28 cellular contexts compared by ENCODE assay signal in genomic region chr21:33978585-33978984, GRCh38.
DNase-seq lines count a peak whose midpoint lies in the region; ATAC-seq and TF ChIP-seq lines count a peak whose summit lies in the region.
"Had no signal": no experiment of that assay in that cellular context is flagged by ENCODE, and none has a peak within 500 bp of the region (broad histone marks: within the 10 kb centered on the region; RNA-seq: fewer than 3 reads in every experiment).

No MANE protein-coding gene starts in this region.

- CTCF ChIA-PET in activated CD8-positive, alpha-beta memory T cell treated with anti-CD3 and anti-CD28 coated beads, Interleukin-2, amount 10 ng/mL, durations not matched to agents 7 days and 5 days (lab: Charles Lee), result interaction anchor here (1.0 to 3.8 kb wide), 4 partner anchors 12 to 150 kb away, joined by 3 to 23 read pairs (median 4); no protein-coding TSS in a partner anchor
- CTCF ChIA-PET in CD4-positive, alpha-beta memory T cell (lab: Charles Lee; ENCODE audit: partially characterized antibody), result no interaction called here
- CTCF ChIA-PET in T-cell (lab: Charles Lee), result no interaction called here

- no peaks in the 10 kb centered on the region for H3K27me3 ChIP-seq in CD4-positive, alpha-beta memory T cell (ENCODE audit: insufficient read depth, low read length)
- H3K27me3 ChIP-seq in mesenchymal stem cell (ENCODE audit: control insufficient read depth in 1 of 2, insufficient read depth in 1 of 2, low read length in 2 of 2), result no peaks in the 10 kb centered on the region
- H3K27me3 ChIP-seq: body of pancreas, left lung, tibial artery, vagina had no signal

- no peak overlapping the region for H3K23ac ChIP-seq in mesenchymal stem cell (ENCODE audit: low read length in 2 of 2)

- no peak overlapping the region for H2AFZ ChIP-seq in mesenchymal stem cell (ENCODE audit: low read depth, low read length)

- H3K14ac ChIP-seq in mesenchymal stem cell (ENCODE audit: low read length in 2 of 2), result no peak overlapping the region

- POLR2A ChIA-PET in CD4-positive, alpha-beta memory T cell (lab: Charles Lee; ENCODE audit: partially characterized antibody), result interaction anchor here (15.3 kb wide), 1 partner anchor 27 kb away, joined by 230 read pairs; no protein-coding TSS in a partner anchor
- POLR2A ChIA-PET in T-cell (lab: Charles Lee), result no interaction called here

- H2AK5ac ChIP-seq in mesenchymal stem cell (ENCODE audit: low read length, severe bottlenecking), result no peak overlapping the region

- peaks cover 33% of the 10 kb centered on the region for H3K4me1 ChIP-seq in CD4-positive, alpha-beta memory T cell (ENCODE audit: insufficient read depth, low read length)
- peaks cover 12% of the 10 kb centered on the region for H3K4me1 ChIP-seq in mesenchymal stem cell (ENCODE audit: control insufficient read depth, insufficient read depth, low read depth, low read length)
- H3K4me1 ChIP-seq: body of pancreas had no signal

- no peaks in the 10 kb centered on the region for H3K79me1 ChIP-seq in mesenchymal stem cell (replicated peaks; ENCODE audit: low read length, poor library complexity, severe bottlenecking)

- H3K4ac ChIP-seq in mesenchymal stem cell (ENCODE audit: low read depth in 1 of 2, low read length in 2 of 2), result no peak overlapping the region

- peaks cover 31% of the 10 kb centered on the region for H3K36me3 Mint-ChIP-seq in activated CD8-positive, alpha-beta memory T cell treated with anti-CD3 and anti-CD28 coated beads, Interleukin-2, amount 10 ng/mL, durations not matched to agents 7 days and 5 days
- H3K36me3 Mint-ChIP-seq in CD4-positive, alpha-beta memory T cell, result no peaks in the 10 kb centered on the region
- H3K36me3 Mint-ChIP-seq in T-cell (no peaks in the 10 kb centered on the region), glutamatergic neuron (ENCODE audit: unreplicated experiment) (no peaks in the 10 kb centered on the region), osteocyte (ENCODE audit: unreplicated experiment) (no peaks in the 10 kb centered on the region)
- H3K36me3 Mint-ChIP-seq: naive B cell had no signal

- no peak overlapping the region for H3K18ac ChIP-seq in mesenchymal stem cell (ENCODE audit: low read depth in 1 of 2, low read length in 2 of 2)

- H3K4me3 ChIP-seq in CD4-positive, alpha-beta memory T cell (ENCODE audit: low read length in 2 of 2), result no peak overlapping the region
- H3K4me3 ChIP-seq in mesenchymal stem cell (ENCODE audit: insufficient read depth in 1 of 2, low read depth in 1 of 2, low read length in 2 of 2), result no peak overlapping the region
- H3K4me3 ChIP-seq: body of pancreas, left lung, tibial artery, vagina had no signal

- no peak for DNase-seq in activated CD8-positive, alpha-beta memory T cell treated with anti-CD3 and anti-CD28 coated beads, Interleukin-2, amount 10 ng/mL, durations not matched to agents 7 days and 5 days
- no peak for DNase-seq in activated CD8-positive, alpha-beta memory T cell treated with anti-CD3 and anti-CD28 coated beads, Interleukin-2, amount 50 U/mL, for 4 hours
- no peak for DNase-seq in CD4-positive, alpha-beta memory T cell
- DNase-seq in T-cell (no peak), mesenchymal stem cell (no peak), glutamatergic neuron (no peak), osteocyte (ENCODE audit: extremely low spot score, unreplicated experiment) (no peak)
- DNase-seq: activated CD4-positive, alpha-beta T cell treated with anti-CD3 and anti-CD28 coated beads for 4 hours; activated effector memory CD4-positive, alpha-beta T cell treated with anti-CD3 and anti-CD28 coated beads, Interleukin-2, amount 50 U/mL, for 16 hours; body of pancreas; COR-L47; GOT3; islet precursor cell; left lung; naive B cell; NCI-H446; NCI-H748 treated with DMSO at 0.1 percent for 48 hours; nucleus accumbens; Right ventricle myocardium superior; stimulated activated CD4-positive, alpha-beta T cell treated with anti-CD3 and anti-CD28 coated beads, Interleukin-4, amount 100 ng/mL, for 1 hour; T-helper 9 cell; tibial artery had no signal

- no peak for ATAC-seq in activated CD8-positive, alpha-beta memory T cell treated with anti-CD3 and anti-CD28 coated beads, Interleukin-2, amount 10 ng/mL, durations not matched to agents 7 days and 5 days
- ATAC-seq in T-cell (replicated peaks in 1 of 4) (no peak), GM21381 (IDR thresholded peaks at IDR 0.05; ENCODE audit: unreplicated experiment) (no peak)
- ATAC-seq: body of pancreas, esophagus mucosa, left lung, Panc1, SK-N-SH treated with all-trans-retinoic acid at 6 μM for 48 hours had no signal

- 100% methylated on average over 4 of the region's 4 CpGs for WGBS in mesenchymal stem cell

- H4K91ac ChIP-seq in mesenchymal stem cell (ENCODE audit: low read length), result no peak overlapping the region

- H4K8ac ChIP-seq in mesenchymal stem cell (ENCODE audit: low read length), result no peak overlapping the region

- no peaks in the 10 kb centered on the region for H3K27me3 Mint-ChIP-seq in activated CD8-positive, alpha-beta memory T cell treated with anti-CD3 and anti-CD28 coated beads, Interleukin-2, amount 10 ng/mL, durations not matched to agents 7 days and 5 days
- no peaks in the 10 kb centered on the region for H3K27me3 Mint-ChIP-seq in CD4-positive, alpha-beta memory T cell
- no peaks in the 10 kb centered on the region for H3K27me3 Mint-ChIP-seq in T-cell
- no peaks in the 10 kb centered on the region for H3K27me3 Mint-ChIP-seq in glutamatergic neuron (ENCODE audit: unreplicated experiment)
- H3K27me3 Mint-ChIP-seq in osteocyte (ENCODE audit: unreplicated experiment), result peaks cover 2% of the 10 kb centered on the region
- H3K27me3 Mint-ChIP-seq: naive B cell had no signal

- H3K27ac Mint-ChIP-seq in activated CD8-positive, alpha-beta memory T cell treated with anti-CD3 and anti-CD28 coated beads, Interleukin-2, amount 10 ng/mL, durations not matched to agents 7 days and 5 days, result peak overlapping the region; percentile 52
- H3K27ac Mint-ChIP-seq in CD4-positive, alpha-beta memory T cell, result peak overlapping the region in 4 of 7 donors; percentile 1 to 51 (median 17)
- H3K27ac Mint-ChIP-seq in T-cell, result peak overlapping the region; percentile 33 to 52
- H3K27ac Mint-ChIP-seq in glutamatergic neuron (ENCODE audit: unreplicated experiment), result no peak overlapping the region
- no peak overlapping the region for H3K27ac Mint-ChIP-seq in osteocyte (ENCODE audit: unreplicated experiment)

- no peak overlapping the region for H2BK15ac ChIP-seq in mesenchymal stem cell (ENCODE audit: low read depth, poor library complexity, severe bottlenecking)

- H2BK5ac ChIP-seq in mesenchymal stem cell (ENCODE audit: low read depth, low read length, poor library complexity, severe bottlenecking), result no peak overlapping the region

- no peaks in the 10 kb centered on the region for H3K9me3 Mint-ChIP-seq in activated CD8-positive, alpha-beta memory T cell treated with anti-CD3 and anti-CD28 coated beads, Interleukin-2, amount 10 ng/mL, durations not matched to agents 7 days and 5 days (ENCODE audit: low read depth)
- no peaks in the 10 kb centered on the region for H3K9me3 Mint-ChIP-seq in CD4-positive, alpha-beta memory T cell
- H3K9me3 Mint-ChIP-seq in T-cell, result peaks cover 0 to 3% (median 0%) of the 10 kb centered on the region in 3 donors
- H3K9me3 Mint-ChIP-seq in glutamatergic neuron (ENCODE audit: unreplicated experiment), result peaks cover 2% of the 10 kb centered on the region
- no peaks in the 10 kb centered on the region for H3K9me3 Mint-ChIP-seq in osteocyte (ENCODE audit: unreplicated experiment)
- H3K9me3 Mint-ChIP-seq: IgD-negative memory B cell, naive B cell had no signal

- H3K9ac ChIP-seq in mesenchymal stem cell (ENCODE audit: low read length), result no peak overlapping the region

- no peaks in the 10 kb centered on the region for H3K36me3 ChIP-seq in CD4-positive, alpha-beta memory T cell (ENCODE audit: insufficient read depth, low read length)
- no peaks in the 10 kb centered on the region for H3K36me3 ChIP-seq in mesenchymal stem cell (ENCODE audit: control insufficient read depth in 1 of 2, insufficient read depth in 2 of 2, low read depth in 1 of 2, low read length in 2 of 2)
- H3K36me3 ChIP-seq: left lung, tibial artery, vagina had no signal

- peak overlapping the region; percentile 35 for H2BK120ac ChIP-seq in mesenchymal stem cell (ENCODE audit: low read depth, low read length)

- H3K4me1 Mint-ChIP-seq in activated CD8-positive, alpha-beta memory T cell treated with anti-CD3 and anti-CD28 coated beads, Interleukin-2, amount 10 ng/mL, durations not matched to agents 7 days and 5 days, result peaks cover 81% of the 10 kb centered on the region
- peaks cover 36 to 53% (median 44%) of the 10 kb centered on the region in 4 donors for H3K4me1 Mint-ChIP-seq in CD4-positive, alpha-beta memory T cell
- H3K4me1 Mint-ChIP-seq in T-cell (peaks cover 49 to 57% (median 56%) of the 10 kb centered on the region in 3 donors), glutamatergic neuron (ENCODE audit: low read depth, unreplicated experiment) (peaks cover 5% of the 10 kb centered on the region), osteocyte (ENCODE audit: unreplicated experiment) (peaks cover 37% of the 10 kb centered on the region)

- no peak overlapping the region for H3K27ac ChIP-seq in CD4-positive, alpha-beta memory T cell (ENCODE audit: low read depth, low read length)
- no peak overlapping the region for H3K27ac ChIP-seq in mesenchymal stem cell (ENCODE audit: low read length, poor library complexity, severe bottlenecking)
- H3K27ac ChIP-seq: body of pancreas, left lung, tibial artery had no signal

- TF ChIP-seq CTCF in glutamatergic neuron (IDR thresholded peaks at IDR 0.05; ENCODE audit: partially characterized antibody, unreplicated experiment) (no peak), osteocyte (IDR thresholded peaks at IDR 0.05) (no peak)

- intact Hi-C loops in CD4-positive, alpha-beta memory T cell (cut with micrococcal nuclease), result no loop called here

- H3K4me2 ChIP-seq in mesenchymal stem cell (ENCODE audit: low read length, poor library complexity, severe bottlenecking), result no peak overlapping the region

- no peak overlapping the region for H2BK12ac ChIP-seq in mesenchymal stem cell (ENCODE audit: low read length in 2 of 2)

- H3K9me3 ChIP-seq in CD4-positive, alpha-beta memory T cell (ENCODE audit: control insufficient read depth in 1 of 2, low read length in 2 of 2), result no peaks in the 10 kb centered on the region
- no peaks in the 10 kb centered on the region for H3K9me3 ChIP-seq in mesenchymal stem cell (ENCODE audit: control insufficient read depth, low read length)
- H3K9me3 ChIP-seq: body of pancreas, left lung, tibial artery, vagina had no signal

- no peak overlapping the region for H3K4me3 Mint-ChIP-seq in activated CD8-positive, alpha-beta memory T cell treated with anti-CD3 and anti-CD28 coated beads, Interleukin-2, amount 10 ng/mL, durations not matched to agents 7 days and 5 days
- peak overlapping the region in 2 of 8 donors; percentile 4 to 11 for H3K4me3 Mint-ChIP-seq in CD4-positive, alpha-beta memory T cell
- H3K4me3 Mint-ChIP-seq in T-cell, result no peak overlapping the region
- H3K4me3 Mint-ChIP-seq in glutamatergic neuron (ENCODE audit: unreplicated experiment), result no peak overlapping the region
- no peak overlapping the region for H3K4me3 Mint-ChIP-seq in osteocyte (ENCODE audit: unreplicated experiment)
- H3K4me3 Mint-ChIP-seq: naive B cell had no signal

Comparison
In these comparisons a context has a peak if more than half of its experiments do, and no peak if none do; other contexts are left out.
1. H3K27ac Mint-ChIP-seq: peak in activated CD8-positive, alpha-beta memory T cell treated with anti-CD3 and anti-CD28 coated beads, Interleukin-2, amount 10 ng/mL, durations not matched to agents 7 days and 5 days (single experiment), CD4-positive, alpha-beta memory T cell (4 of 7) and T-cell (2 of 2); none in glutamatergic neuron (single experiment) and osteocyte (single experiment).